ENCODE assay signal across 8 cellular contexts in the genomic region with DNA sequence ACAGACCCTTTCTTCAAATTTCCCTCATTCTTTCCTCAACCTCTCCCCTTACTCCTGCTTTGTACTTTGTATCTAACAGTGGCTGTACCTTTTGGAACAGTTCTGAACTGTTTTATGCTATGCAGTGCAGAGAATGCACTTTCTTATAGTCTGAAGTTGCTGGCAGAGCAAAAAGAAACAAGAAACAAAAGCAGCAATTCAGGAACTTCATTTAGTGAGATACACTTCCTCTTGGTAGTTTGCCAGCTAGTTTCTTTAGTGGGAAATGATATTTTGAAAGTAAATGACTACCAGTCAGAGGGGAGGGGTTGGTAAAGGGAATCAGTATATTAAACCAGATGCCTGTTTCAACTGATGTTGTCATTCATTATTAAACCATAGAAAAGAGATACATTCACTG. TPM values are rescaled to one million over a fixed set of nuclear protein-coding genes. Genes with fewer than 3 reads are reported as not detected.
A peak's percentile ranks its signal among the peaks of the same experiment; 100 is the strongest.
DNase-seq lines count a peak whose midpoint lies in the region; ATAC-seq and TF ChIP-seq lines count a peak whose summit lies in the region.

No MANE protein-coding gene starts in this region.

- TF ChIP-seq CTCF in DND-41 (IDR thresholded peaks at IDR 0.05; ENCODE audit: borderline replicate concordance, extremely low read depth, low read length, poor library complexity, severe bottlenecking), result no peak

- ATAC-seq in DND-41 (ENCODE audit: insufficient read depth, low read depth) (peak; percentile 76), GM21367 (IDR thresholded peaks at IDR 0.05; ENCODE audit: unreplicated experiment) (peak; percentile 52)
- no peak for ATAC-seq in activated naive CD8-positive, alpha-beta T cell treated with anti-CD3 and anti-CD28 coated beads, Interleukin-2, amount 50 U/mL, for 24 hours

- H3K36me3 Mint-ChIP-seq in activated naive CD8-positive, alpha-beta T cell treated with anti-CD3 and anti-CD28 coated beads, Interleukin-2, amount 50 U/mL, for 24 hours (ENCODE audit: low read depth), result no peaks in the 10 kb centered on the region

- H4K20me1 ChIP-seq in DND-41 (ENCODE audit: insufficient read depth, low read length), result no peaks in the 10 kb centered on the region

- H3K27ac Mint-ChIP-seq in activated naive CD8-positive, alpha-beta T cell treated with anti-CD3 and anti-CD28 coated beads, Interleukin-2, amount 50 U/mL, for 24 hours, result peak overlapping the region; percentile 88

- peaks cover 53% of the 10 kb centered on the region for H3K4me1 ChIP-seq in DND-41 (ENCODE audit: insufficient read depth, low read length)

- peak overlapping the region; percentile 96 for H3K27ac ChIP-seq in DND-41 (ENCODE audit: low read length)

- H3K9me3 ChIP-seq in DND-41 (ENCODE audit: insufficient read depth, low read length, severe bottlenecking), result no peaks in the 10 kb centered on the region

- no peaks in the 10 kb centered on the region for H3K9me3 Mint-ChIP-seq in activated naive CD8-positive, alpha-beta T cell treated with anti-CD3 and anti-CD28 coated beads, Interleukin-2, amount 50 U/mL, for 24 hours

- H3K4me2 ChIP-seq in DND-41 (ENCODE audit: insufficient read depth, low read length), result peak overlapping the region; percentile 50

- peak overlapping the region; percentile 59 for H3K9ac ChIP-seq in DND-41 (ENCODE audit: low read depth, low read length)

- H3K79me2 ChIP-seq in DND-41 (ENCODE audit: insufficient read depth, low read length), result no peaks in the 10 kb centered on the region

- DNase-seq in DND-41 (no peak), M059J (ENCODE audit: low read depth) (peak; percentile 53), kidney tubule cell (ENCODE audit: low spot score) (peak; percentile 82), D341Med (ENCODE audit: low spot score) (no peak), cerebellar nuclear complex (lab: John Stamatoyannopoulos, UW) (no peak)
- DNase-seq in activated naive CD8-positive, alpha-beta T cell treated with anti-CD3 and anti-CD28 coated beads, Interleukin-2, amount 50 U/mL, for 24 hours, result no peak
- DNase-seq in effector CD8-positive, alpha-beta T cell (lab: John Stamatoyannopoulos, UW), result no peak

- H3K27me3 Mint-ChIP-seq in activated naive CD8-positive, alpha-beta T cell treated with anti-CD3 and anti-CD28 coated beads, Interleukin-2, amount 50 U/mL, for 24 hours, result no peaks in the 10 kb centered on the region

- peaks cover 74% of the 10 kb centered on the region for H3K4me1 Mint-ChIP-seq in activated naive CD8-positive, alpha-beta T cell treated with anti-CD3 and anti-CD28 coated beads, Interleukin-2, amount 50 U/mL, for 24 hours

- H3K4me3 Mint-ChIP-seq in activated naive CD8-positive, alpha-beta T cell treated with anti-CD3 and anti-CD28 coated beads, Interleukin-2, amount 50 U/mL, for 24 hours, result peak overlapping the region; percentile 46

- H3K36me3 ChIP-seq in DND-41 (ENCODE audit: insufficient read depth, low read length), result no peaks in the 10 kb centered on the region

- H2AFZ ChIP-seq in DND-41 (ENCODE audit: low read depth, low read length), result peak overlapping the region; percentile 74

- peak overlapping the region in 1 of 2 experiments; percentile 14; a peak in 1 of 4 replicates for H3K4me3 ChIP-seq in DND-41 (ENCODE audit: low read depth in 1 of 2, low read length in 2 of 2)

- H3K27me3 ChIP-seq in DND-41 (ENCODE audit: insufficient read depth, low read length, poor library complexity), result no peaks in the 10 kb centered on the region

RNA-seq across cellular contexts. Expression of gene CHD2, which starts 55.0 kb away (rescaled TPM):
- 29.2 and 35.0 TPM in 2 replicates for total RNA-seq in M059J (2014; rRNA removed; shearing (Covaris generic))

Comparison
In these comparisons a context has a peak if more than half of its experiments do, and no peak if none do; other contexts are left out.
1. DNase-seq: peak in M059J (single experiment) and kidney tubule cell (single experiment); none in DND-41 (single experiment), activated naive CD8-positive, alpha-beta T cell treated with anti-CD3 and anti-CD28 coated beads, Interleukin-2, amount 50 U/mL, for 24 hours (single experiment), D341Med (single experiment), cerebellar nuclear complex (0 of 2) and effector CD8-positive, alpha-beta T cell (single experiment).